In genomic region chr20:32823078-32823477, GRCh38 we compare ENCODE assay signal across 8 cellular contexts. TPM values are rescaled to one million over a fixed set of nuclear protein-coding genes. Genes with fewer than 3 reads are reported as not detected.
A peak's percentile ranks its signal among the peaks of the same experiment; 100 is the strongest.
DNase-seq lines count a peak whose midpoint lies in the region; ATAC-seq and TF ChIP-seq lines count a peak whose summit lies in the region.

No MANE protein-coding gene starts in this region.

- H3K27me3 ChIP-seq in neural cell (ENCODE audit: insufficient read depth, low read depth, low read length) = no peaks in the 10 kb centered on the region

- H3K9me3 Mint-ChIP-seq in brain = peaks cover 0 to 1% (median 0%) of the 10 kb centered on the region in 5 experiments

- peaks cover 49% of the 10 kb centered on the region for H3K4me1 Mint-ChIP-seq in brain

- peaks cover 34% of the 10 kb centered on the region for H3K36me3 Mint-ChIP-seq in brain

- H3K4me3 ChIP-seq in neural cell (ENCODE audit: low read length) = peak overlapping the region; percentile 97

- H3K9me2 ChIP-seq in neural cell (ENCODE audit: insufficient read depth, low read length) = no peaks in the 10 kb centered on the region

- H2AFZ ChIP-seq in neural cell (ENCODE audit: low read depth, low read length) = no peak overlapping the region

- H3K79me2 ChIP-seq in neural cell (replicated peaks; ENCODE audit: insufficient read depth, low read length) = peaks cover 62% of the 10 kb centered on the region

- H3K4me3 Mint-ChIP-seq in brain = peak overlapping the region; percentile 55 to 96 (median 80)

- TF ChIP-seq CTCF in brain (conservative IDR thresholded peaks at IDR 0.05) (no peak), neural cell (IDR thresholded peaks at IDR 0.05; ENCODE audit: poor library complexity, severe bottlenecking) (no peak)

- H3K9me3 ChIP-seq in neural cell (ENCODE audit: low read length) = no peaks in the 10 kb centered on the region

- TF ChIP-seq RAD21 in neural cell (conservative IDR thresholded peaks at IDR 0.05) = no peak

- no peak overlapping the region for H3K4me2 ChIP-seq in neural cell (ENCODE audit: low read length)

- no peaks in the 10 kb centered on the region for H3K27me3 Mint-ChIP-seq in brain

- DNase-seq in CD1c-positive myeloid dendritic cell (ENCODE audit: extremely low spot score) (peak; percentile 24), MV-4-11 (lab: John Stamatoyannopoulos, UW) (peak; percentile 73), DMS114 treated with DMSO at 0.1 percent for 48 hours (lab: John Stamatoyannopoulos, UW; ENCODE audit: unreplicated experiment) (no peak), retina (no peak), RPMI8226 (no peak)

- H3K27ac Mint-ChIP-seq in brain = peak overlapping the region; percentile 46 to 92 (median 79)

- H4K20me1 ChIP-seq in neural cell (ENCODE audit: insufficient read depth) = peaks cover 15% of the 10 kb centered on the region

- H3F3A ChIP-seq in neural cell (ENCODE audit: insufficient read depth, low read length, poor library complexity, severe bottlenecking) = no peaks in the 10 kb centered on the region

- no peak for ATAC-seq in GM21737 (IDR thresholded peaks at IDR 0.05; ENCODE audit: unreplicated experiment)

- no peak overlapping the region for H3K9ac ChIP-seq in neural cell (ENCODE audit: low read length)

- TF ChIP-seq EP300 in neural cell (conservative IDR thresholded peaks at IDR 0.05; ENCODE audit: poor library complexity, severe bottlenecking) = no peak

- no peaks in the 10 kb centered on the region for H3K36me3 ChIP-seq in neural cell (ENCODE audit: insufficient read depth, low read length)

- H3K27ac ChIP-seq in neural cell (ENCODE audit: low read length) = peak overlapping the region; percentile 3

TF ChIP-seq in neural cell, 6 proteins besides CTCF, POLR2A, EP300 and RAD21:
- TF ChIP-seq POLR2AphosphoS5 (IDR thresholded peaks at IDR 0.05) = no peak
- no peak for TF ChIP-seq TAF1 (IDR thresholded peaks at IDR 0.05; ENCODE audit: low read depth)
- TF ChIP-seq SMC3 (conservative IDR thresholded peaks at IDR 0.05; ENCODE audit: poor library complexity) = no peak
- TF ChIP-seq EZH2 (IDR thresholded peaks at IDR 0.05; ENCODE audit: borderline replicate concordance, insufficient read depth, low read length, poor library complexity, severe bottlenecking) = no peak
- no peak for TF ChIP-seq MXI1 (conservative IDR thresholded peaks at IDR 0.05; ENCODE audit: poor library complexity, severe bottlenecking)
- TF ChIP-seq REST (IDR thresholded peaks at IDR 0.05; ENCODE audit: borderline replicate concordance) = no peak

RNA-seq across cellular contexts. Expression of gene MAPRE1, which starts 3.3 kb away (rescaled TPM):
- polyA plus RNA-seq in brain (ENCODE audit: insufficient read depth, low read depth, low replicate concordance) (235 TPM), neural cell (209 and 210 TPM in 2 replicates)
- polyA minus RNA-seq in neural cell = 188 and 226 TPM in 2 replicates

RNA-seq across cellular contexts. Expression of gene EFCAB8, which starts 35.6 kb away (rescaled TPM):
- 0.25 TPM for polyA plus RNA-seq in brain (ENCODE audit: insufficient read depth, low read depth, low replicate concordance)
- polyA plus RNA-seq in neural cell = not detected in 2 replicates
- polyA minus RNA-seq in neural cell = not detected in 2 replicates

Comparison
In these comparisons a context has a peak if more than half of its experiments do, and no peak if none do; other contexts are left out.
1. DNase-seq: peak in CD1c-positive myeloid dendritic cell (single experiment) and MV-4-11 (single experiment); none in DMS114 treated with DMSO at 0.1 percent for 48 hours (single experiment), retina (single experiment) and RPMI8226 (single experiment).